1 cellular context compared by ENCODE assay signal in the genomic region with DNA sequence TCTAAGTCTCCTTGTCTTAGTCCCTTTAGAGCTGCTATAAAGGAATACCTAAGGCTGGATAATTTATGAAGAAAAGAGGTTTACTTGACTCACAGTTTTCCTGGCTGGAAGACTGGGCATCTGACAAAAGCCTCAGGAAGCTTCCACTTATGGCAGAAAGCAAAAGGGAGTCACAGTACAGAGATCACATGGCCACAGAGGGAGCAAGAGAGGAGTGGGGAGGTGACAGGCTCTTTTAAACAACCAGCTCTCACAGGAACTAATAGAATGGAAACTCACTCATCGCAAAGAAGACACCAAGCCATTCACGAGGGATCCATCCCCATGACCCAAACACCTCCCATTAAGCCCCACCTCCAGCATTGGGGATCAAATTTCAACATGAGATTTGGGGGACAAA.
TF ChIP-seq lines count a peak whose summit lies in the region.

No MANE protein-coding gene starts in this region.

TF ChIP-seq in H1, 55 proteins besides CTCF, POLR2A, EP300 and RAD21 (continued from another document):
- TF ChIP-seq USF2 (IDR thresholded peaks at IDR 0.05; ENCODE audit: low read length) (no peak), TAF1 (IDR thresholded peaks at IDR 0.05; ENCODE audit: low read depth, low read length) (no peak), BACH1 (IDR thresholded peaks at IDR 0.05; ENCODE audit: low read length) (no peak), POLR2AphosphoS5 (IDR thresholded peaks at IDR 0.05; ENCODE audit: low read depth, low read length) (no peak), CHD1 (IDR thresholded peaks at IDR 0.05; ENCODE audit: low read depth, low read length) (no peak)
